In the genomic region with DNA sequence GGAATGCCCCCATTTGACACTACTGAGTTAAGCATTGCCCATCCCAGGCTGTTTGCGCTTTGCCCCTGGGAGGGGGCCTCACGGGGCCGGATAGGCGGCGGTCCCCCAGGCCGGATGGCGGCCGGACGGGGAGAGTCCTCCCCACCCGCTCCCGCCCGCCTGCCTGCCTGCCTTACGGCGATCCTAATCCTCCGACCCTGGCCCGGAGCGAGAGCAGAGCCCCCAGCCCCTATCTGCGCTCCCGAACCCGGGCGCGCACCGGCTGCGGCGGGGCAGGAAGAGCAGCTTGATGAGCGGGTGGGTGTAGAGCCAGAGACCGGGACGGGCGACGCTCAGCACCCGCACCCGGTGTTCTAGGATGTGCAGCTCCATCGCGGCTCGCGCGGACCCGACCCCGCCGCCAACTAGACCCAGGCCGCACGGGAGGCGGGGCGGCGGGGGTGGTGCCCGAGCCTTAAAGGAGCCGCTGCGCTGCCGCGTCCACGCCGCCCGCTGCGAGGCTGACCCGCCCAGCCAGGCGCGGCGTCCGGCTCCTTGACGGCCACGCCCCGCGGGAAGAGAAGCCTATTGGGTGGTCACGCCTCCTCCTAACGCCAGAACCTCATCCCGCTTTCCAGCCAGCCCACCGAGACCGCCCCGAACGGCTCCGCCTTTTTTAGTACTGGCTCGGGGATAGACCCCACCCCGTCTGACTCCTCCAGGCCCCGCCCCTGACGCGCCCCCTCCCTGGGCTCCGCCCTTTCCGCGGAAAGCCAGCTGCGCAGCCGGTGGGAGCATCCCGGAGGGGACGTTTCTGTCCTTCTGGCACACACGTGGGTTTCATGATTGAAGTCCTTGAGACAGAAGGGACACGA, we compare ENCODE assay signal across 1 cellular context.
TF ChIP-seq lines count a peak whose summit lies in the region.

A gene (minus strand): TSS at position 380 of the 854 bp plus-strand sequence. CDS start 8 bp downstream, at position 372.

TF ChIP-seq in HEK293, 187 proteins besides CTCF, POLR2A, EP300 and RAD21 (continued from another document and continues in another):
- TF ChIP-seq ZNF664 (tag by site-specific recombination; IDR thresholded peaks at IDR 0.05) (no peak), ZNF292 (tag by site-specific recombination; IDR thresholded peaks at IDR 0.05; ENCODE audit: borderline replicate concordance, low read depth) (no peak), ZNF776 (tag by site-specific recombination; IDR thresholded peaks at IDR 0.05; ENCODE audit: borderline replicate concordance) (no peak), EGR2 (tag by site-specific recombination; IDR thresholded peaks at IDR 0.05; ENCODE audit: low read depth) (0 out of 2 replicates have a peak, but pooled peaks have one; percentile 12), ZNF555 (tag by site-specific recombination; conservative IDR thresholded peaks at IDR 0.05) (no peak), KLF9 (tag by site-specific recombination; IDR thresholded peaks at IDR 0.05; ENCODE audit: low read depth) (peak; percentile 96), GFI1B (tag by site-specific recombination; IDR thresholded peaks at IDR 0.05) (no peak), SP7 (tag by site-specific recombination; IDR thresholded peaks at IDR 0.05) (no peak), ZNF114 (tag by site-specific recombination; IDR thresholded peaks at IDR 0.05) (no peak), GLIS2 (tag by site-specific recombination; IDR thresholded peaks at IDR 0.05) (peak; percentile 85), ZNF354C (tag by site-specific recombination; IDR thresholded peaks at IDR 0.05; ENCODE audit: borderline replicate concordance, low read depth) (no peak), ZNF558 (tag by site-specific recombination; IDR thresholded peaks at IDR 0.05) (no peak), ZIC2 (tag by site-specific recombination; IDR thresholded peaks at IDR 0.05) (0 out of 2 replicates have a peak, but pooled peaks have one; percentile 33), ZNF23 (tag by site-specific recombination; IDR thresholded peaks at IDR 0.05; ENCODE audit: borderline replicate concordance) (no peak), ZNF76 (tag by site-specific recombination; IDR thresholded peaks at IDR 0.05; ENCODE audit: borderline replicate concordance, low read depth) (0 out of 2 replicates have a peak, but pooled peaks have one; percentile 18), ZNF350 (tag by site-specific recombination; IDR thresholded peaks at IDR 0.05) (no peak), GLI2 (tag by site-specific recombination; IDR thresholded peaks at IDR 0.05; ENCODE audit: borderline replicate concordance, low read depth) (no peak), ZBTB7A (tag by site-specific recombination; IDR thresholded peaks at IDR 0.05; ENCODE audit: low read depth) (0 out of 2 replicates have a peak, but pooled peaks have one; percentile 57), ZFHX2 (tag by site-specific recombination; conservative IDR thresholded peaks at IDR 0.05) (peak; percentile 53; the same call in 1 of the 2 replicates), KLF16 (tag by site-specific recombination; IDR thresholded peaks at IDR 0.05) (peak; percentile 6; the same call in 1 of the 2 replicates), ZNF146 (tag by site-specific recombination; IDR thresholded peaks at IDR 0.05) (no peak), ZNF791 (tag by site-specific recombination; IDR thresholded peaks at IDR 0.05) (no peak), ZNF571 (tag by site-specific recombination; IDR thresholded peaks at IDR 0.05) (no peak)
- TF ChIP-seq, protein P1, sequence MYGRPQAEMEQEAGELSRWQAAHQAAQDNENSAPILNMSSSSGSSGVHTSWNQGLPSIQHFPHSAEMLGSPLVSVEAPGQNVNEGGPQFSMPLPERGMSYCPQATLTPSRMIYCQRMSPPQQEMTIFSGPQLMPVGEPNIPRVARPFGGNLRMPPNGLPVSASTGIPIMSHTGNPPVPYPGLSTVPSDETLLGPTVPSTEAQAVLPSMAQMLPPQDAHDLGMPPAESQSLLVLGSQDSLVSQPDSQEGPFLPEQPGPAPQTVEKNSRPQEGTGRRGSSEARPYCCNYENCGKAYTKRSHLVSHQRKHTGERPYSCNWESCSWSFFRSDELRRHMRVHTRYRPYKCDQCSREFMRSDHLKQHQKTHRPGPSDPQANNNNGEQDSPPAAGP (tag by site-specific recombination; IDR thresholded peaks at IDR 0.05): 0 out of 2 replicates have a peak, but pooled peaks have one; percentile 37
- TF ChIP-seq, protein P2, sequence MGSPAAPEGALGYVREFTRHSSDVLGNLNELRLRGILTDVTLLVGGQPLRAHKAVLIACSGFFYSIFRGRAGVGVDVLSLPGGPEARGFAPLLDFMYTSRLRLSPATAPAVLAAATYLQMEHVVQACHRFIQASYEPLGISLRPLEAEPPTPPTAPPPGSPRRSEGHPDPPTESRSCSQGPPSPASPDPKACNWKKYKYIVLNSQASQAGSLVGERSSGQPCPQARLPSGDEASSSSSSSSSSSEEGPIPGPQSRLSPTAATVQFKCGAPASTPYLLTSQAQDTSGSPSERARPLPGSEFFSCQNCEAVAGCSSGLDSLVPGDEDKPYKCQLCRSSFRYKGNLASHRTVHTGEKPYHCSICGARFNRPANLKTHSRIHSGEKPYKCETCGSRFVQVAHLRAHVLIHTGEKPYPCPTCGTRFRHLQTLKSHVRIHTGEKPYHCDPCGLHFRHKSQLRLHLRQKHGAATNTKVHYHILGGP (tag by site-specific recombination; IDR thresholded peaks at IDR 0.05): no peak
- TF ChIP-seq, protein P3, sequence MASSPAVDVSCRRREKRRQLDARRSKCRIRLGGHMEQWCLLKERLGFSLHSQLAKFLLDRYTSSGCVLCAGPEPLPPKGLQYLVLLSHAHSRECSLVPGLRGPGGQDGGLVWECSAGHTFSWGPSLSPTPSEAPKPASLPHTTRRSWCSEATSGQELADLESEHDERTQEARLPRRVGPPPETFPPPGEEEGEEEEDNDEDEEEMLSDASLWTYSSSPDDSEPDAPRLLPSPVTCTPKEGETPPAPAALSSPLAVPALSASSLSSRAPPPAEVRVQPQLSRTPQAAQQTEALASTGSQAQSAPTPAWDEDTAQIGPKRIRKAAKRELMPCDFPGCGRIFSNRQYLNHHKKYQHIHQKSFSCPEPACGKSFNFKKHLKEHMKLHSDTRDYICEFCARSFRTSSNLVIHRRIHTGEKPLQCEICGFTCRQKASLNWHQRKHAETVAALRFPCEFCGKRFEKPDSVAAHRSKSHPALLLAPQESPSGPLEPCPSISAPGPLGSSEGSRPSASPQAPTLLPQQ (tag by site-specific recombination; IDR thresholded peaks at IDR 0.05): peak; percentile 74
- TF ChIP-seq, protein P4, sequence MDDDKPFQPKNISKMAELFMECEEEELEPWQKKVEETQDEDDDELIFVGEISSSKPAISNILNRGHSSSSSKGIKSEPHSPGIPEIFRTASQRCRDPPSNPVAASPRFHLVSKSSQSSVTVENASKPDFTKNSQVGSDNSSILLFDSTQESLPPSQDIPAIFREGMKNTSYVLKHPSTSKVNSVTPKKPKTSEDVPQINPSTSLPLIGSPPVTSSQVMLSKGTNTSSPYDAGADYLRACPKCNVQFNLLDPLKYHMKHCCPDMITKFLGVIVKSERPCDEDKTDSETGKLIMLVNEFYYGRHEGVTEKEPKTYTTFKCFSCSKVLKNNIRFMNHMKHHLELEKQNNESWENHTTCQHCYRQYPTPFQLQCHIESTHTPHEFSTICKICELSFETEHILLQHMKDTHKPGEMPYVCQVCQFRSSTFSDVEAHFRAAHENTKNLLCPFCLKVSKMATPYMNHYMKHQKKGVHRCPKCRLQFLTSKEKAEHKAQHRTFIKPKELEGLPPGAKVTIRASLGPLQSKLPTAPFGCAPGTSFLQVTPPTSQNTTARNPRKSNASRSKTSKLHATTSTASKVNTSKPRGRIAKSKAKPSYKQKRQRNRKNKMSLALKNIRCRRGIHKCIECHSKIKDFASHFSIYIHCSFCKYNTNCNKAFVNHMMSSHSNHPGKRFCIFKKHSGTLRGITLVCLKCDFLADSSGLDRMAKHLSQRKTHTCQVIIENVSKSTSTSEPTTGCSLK (tag by site-specific recombination; IDR thresholded peaks at IDR 0.05): no peak
- TF ChIP-seq, protein P5, sequence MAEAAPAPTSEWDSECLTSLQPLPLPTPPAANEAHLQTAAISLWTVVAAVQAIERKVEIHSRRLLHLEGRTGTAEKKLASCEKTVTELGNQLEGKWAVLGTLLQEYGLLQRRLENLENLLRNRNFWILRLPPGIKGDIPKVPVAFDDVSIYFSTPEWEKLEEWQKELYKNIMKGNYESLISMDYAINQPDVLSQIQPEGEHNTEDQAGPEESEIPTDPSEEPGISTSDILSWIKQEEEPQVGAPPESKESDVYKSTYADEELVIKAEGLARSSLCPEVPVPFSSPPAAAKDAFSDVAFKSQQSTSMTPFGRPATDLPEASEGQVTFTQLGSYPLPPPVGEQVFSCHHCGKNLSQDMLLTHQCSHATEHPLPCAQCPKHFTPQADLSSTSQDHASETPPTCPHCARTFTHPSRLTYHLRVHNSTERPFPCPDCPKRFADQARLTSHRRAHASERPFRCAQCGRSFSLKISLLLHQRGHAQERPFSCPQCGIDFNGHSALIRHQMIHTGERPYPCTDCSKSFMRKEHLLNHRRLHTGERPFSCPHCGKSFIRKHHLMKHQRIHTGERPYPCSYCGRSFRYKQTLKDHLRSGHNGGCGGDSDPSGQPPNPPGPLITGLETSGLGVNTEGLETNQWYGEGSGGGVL (tag by site-specific recombination; IDR thresholded peaks at IDR 0.05): peak; percentile 14; the same call in 1 of the 2 replicates
- TF ChIP-seq, protein P6, sequence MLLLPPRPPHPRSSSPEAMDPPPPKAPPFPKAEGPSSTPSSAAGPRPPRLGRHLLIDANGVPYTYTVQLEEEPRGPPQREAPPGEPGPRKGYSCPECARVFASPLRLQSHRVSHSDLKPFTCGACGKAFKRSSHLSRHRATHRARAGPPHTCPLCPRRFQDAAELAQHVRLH (tag by site-specific recombination; IDR thresholded peaks at IDR 0.05): no peak
- TF ChIP-seq, protein P7, sequence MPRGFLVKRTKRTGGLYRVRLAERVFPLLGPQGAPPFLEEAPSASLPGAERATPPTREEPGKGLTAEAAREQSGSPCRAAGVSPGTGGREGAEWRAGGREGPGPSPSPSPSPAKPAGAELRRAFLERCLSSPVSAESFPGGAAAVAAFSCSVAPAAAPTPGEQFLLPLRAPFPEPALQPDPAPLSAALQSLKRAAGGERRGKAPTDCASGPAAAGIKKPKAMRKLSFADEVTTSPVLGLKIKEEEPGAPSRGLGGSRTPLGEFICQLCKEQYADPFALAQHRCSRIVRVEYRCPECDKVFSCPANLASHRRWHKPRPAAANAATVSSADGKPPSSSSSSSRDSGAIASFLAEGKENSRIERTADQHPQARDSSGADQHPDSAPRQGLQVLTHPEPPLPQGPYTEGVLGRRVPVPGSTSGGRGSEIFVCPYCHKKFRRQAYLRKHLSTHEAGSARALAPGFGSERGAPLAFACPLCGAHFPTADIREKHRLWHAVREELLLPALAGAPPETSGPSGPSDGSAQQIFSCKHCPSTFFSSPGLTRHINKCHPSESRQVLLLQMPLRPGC (tag by site-specific recombination; IDR thresholded peaks at IDR 0.05): no peak
- TF ChIP-seq, protein P8, sequence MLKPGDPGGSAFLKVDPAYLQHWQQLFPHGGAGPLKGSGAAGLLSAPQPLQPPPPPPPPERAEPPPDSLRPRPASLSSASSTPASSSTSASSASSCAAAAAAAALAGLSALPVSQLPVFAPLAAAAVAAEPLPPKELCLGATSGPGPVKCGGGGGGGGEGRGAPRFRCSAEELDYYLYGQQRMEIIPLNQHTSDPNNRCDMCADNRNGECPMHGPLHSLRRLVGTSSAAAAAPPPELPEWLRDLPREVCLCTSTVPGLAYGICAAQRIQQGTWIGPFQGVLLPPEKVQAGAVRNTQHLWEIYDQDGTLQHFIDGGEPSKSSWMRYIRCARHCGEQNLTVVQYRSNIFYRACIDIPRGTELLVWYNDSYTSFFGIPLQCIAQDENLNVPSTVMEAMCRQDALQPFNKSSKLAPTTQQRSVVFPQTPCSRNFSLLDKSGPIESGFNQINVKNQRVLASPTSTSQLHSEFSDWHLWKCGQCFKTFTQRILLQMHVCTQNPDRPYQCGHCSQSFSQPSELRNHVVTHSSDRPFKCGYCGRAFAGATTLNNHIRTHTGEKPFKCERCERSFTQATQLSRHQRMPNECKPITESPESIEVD (tag by site-specific recombination; IDR thresholded peaks at IDR 0.05): no peak
- TF ChIP-seq, protein P9, sequence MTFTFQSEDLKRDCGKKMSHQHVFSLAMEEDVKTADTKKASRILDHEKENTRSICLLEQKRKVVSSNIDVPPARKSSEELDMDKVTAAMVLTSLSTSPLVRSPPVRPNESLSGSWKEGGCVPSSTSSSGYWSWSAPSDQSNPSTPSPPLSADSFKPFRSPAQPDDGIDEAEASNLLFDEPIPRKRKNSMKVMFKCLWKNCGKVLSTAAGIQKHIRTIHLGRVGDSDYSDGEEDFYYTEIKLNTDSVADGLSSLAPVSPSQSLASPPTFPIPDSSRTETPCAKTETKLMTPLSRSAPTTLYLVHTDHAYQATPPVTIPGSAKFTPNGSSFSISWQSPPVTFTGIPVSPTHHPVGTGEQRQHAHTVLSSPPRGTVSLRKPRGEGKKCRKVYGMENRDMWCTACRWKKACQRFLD (tag by site-specific recombination; IDR thresholded peaks at IDR 0.05): no peak
- TF ChIP-seq, protein P10, sequence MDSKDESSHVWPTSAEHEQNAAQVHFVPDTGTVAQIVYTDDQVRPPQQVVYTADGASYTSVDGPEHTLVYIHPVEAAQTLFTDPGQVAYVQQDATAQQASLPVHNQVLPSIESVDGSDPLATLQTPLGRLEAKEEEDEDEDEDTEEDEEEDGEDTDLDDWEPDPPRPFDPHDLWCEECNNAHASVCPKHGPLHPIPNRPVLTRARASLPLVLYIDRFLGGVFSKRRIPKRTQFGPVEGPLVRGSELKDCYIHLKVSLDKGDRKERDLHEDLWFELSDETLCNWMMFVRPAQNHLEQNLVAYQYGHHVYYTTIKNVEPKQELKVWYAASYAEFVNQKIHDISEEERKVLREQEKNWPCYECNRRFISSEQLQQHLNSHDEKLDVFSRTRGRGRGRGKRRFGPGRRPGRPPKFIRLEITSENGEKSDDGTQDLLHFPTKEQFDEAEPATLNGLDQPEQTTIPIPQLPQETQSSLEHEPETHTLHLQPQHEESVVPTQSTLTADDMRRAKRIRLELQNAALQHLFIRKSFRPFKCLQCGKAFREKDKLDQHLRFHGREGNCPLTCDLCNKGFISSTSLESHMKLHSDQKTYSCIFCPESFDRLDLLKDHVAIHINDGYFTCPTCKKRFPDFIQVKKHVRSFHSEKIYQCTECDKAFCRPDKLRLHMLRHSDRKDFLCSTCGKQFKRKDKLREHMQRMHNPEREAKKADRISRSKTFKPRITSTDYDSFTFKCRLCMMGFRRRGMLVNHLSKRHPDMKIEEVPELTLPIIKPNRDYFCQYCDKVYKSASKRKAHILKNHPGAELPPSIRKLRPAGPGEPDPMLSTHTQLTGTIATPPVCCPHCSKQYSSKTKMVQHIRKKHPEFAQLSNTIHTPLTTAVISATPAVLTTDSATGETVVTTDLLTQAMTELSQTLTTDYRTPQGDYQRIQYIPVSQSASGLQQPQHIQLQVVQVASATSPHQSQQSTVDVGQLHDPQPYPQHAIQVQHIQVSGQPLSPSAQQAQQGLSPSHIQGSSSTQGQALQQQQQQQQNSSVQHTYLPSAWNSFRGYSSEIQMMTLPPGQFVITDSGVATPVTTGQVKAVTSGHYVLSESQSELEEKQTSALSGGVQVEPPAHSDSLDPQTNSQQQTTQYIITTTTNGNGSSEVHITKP (tag by site-specific recombination; IDR thresholded peaks at IDR 0.05): no peak
